Comparison of ENCODE assay signal across 16 cellular contexts in genomic region chr22:26139320-26139719, GRCh38. TPM values are rescaled to one million over a fixed set of nuclear protein-coding genes. Genes with fewer than 3 reads are reported as not detected.
DNase-seq lines count a peak whose midpoint lies in the region; ATAC-seq and TF ChIP-seq lines count a peak whose summit lies in the region.
"Had no signal": no experiment of that assay in that cellular context is flagged by ENCODE, and none has a peak within 500 bp of the region (broad histone marks: within the 10 kb centered on the region; RNA-seq: fewer than 3 reads in every experiment).

No MANE protein-coding gene starts in this region.

- no peak overlapping the region for H3K4me3 ChIP-seq in mammary epithelial cell (replicated peaks in 1 of 3; ENCODE audit: insufficient read depth in 1 of 3, low read depth in 2 of 3, low read length in 3 of 3)
- H3K4me3 ChIP-seq: gastroesophageal sphincter, psoas muscle had no signal

- BruUV-seq in mammary epithelial cell (replicated peaks; lab: Mats Ljungman, UMichigan) = no TSS peak

- no peak overlapping the region for H3K27ac ChIP-seq in mammary epithelial cell (ENCODE audit: insufficient read depth, low read depth, low read length)
- H3K27ac ChIP-seq: gastroesophageal sphincter, psoas muscle had no signal

- 7% methylated on average over 3 of the region's 4 CpGs for WGBS in mammary epithelial cell (ENCODE audit: low coverage, missing lambda C conversion rate)

- CTCF ChIA-PET in mammary epithelial cell (lab: Charles Lee; ENCODE audit: low non-redundant PET) = no interaction called here

- no peak overlapping the region for H2AFZ ChIP-seq in mammary epithelial cell (ENCODE audit: low read depth, low read length)

- in situ Hi-C loops in mammary epithelial cell (cut with MboI; ENCODE audit: low sequenced_read_pairs in 2 of 2) = no loop called here

- no peak overlapping the region for H3K4me2 ChIP-seq in mammary epithelial cell (ENCODE audit: insufficient read depth, low read depth, low read length)

- intact Hi-C loops in mammary epithelial cell (cut with micrococcal nuclease) = no loop called here

- no peak overlapping the region for H3K9ac ChIP-seq in mammary epithelial cell (ENCODE audit: insufficient read depth, low read length)

- ATAC-seq in HG02588 (IDR thresholded peaks at IDR 0.05; ENCODE audit: unreplicated experiment) = no peak
- no peak for ATAC-seq in stimulated activated naive CD8-positive, alpha-beta T cell treated with anti-CD3 and anti-CD28 coated beads, Interleukin-15, Interleukin-2, amounts not matched to agents 100 U/mL and 50 U/mL, for 24 hours
- ATAC-seq: activated naive CD4-positive, alpha-beta T cell treated with anti-CD3 and anti-CD28 coated beads, Interleukin-2, amount 50 U/mL, for 72 hours; gastroesophageal sphincter; psoas muscle had no signal

- no peaks in the 10 kb centered on the region for H3K27me3 ChIP-seq in mammary epithelial cell (ENCODE audit: insufficient read depth, low read length)

- H3K9me3 ChIP-seq in mammary epithelial cell (replicated peaks; ENCODE audit: insufficient read depth, low read length) = peaks cover 16% of the 10 kb centered on the region
- H3K9me3 ChIP-seq: gastroesophageal sphincter, psoas muscle had no signal

- dilution Hi-C loops in mammary epithelial cell (cut with HindIII; ENCODE audit: low sequenced_read_pairs) = no loop called here

- TF ChIP-seq CTCF in mammary epithelial cell (conservative IDR thresholded peaks at IDR 0.05 in 1 of 2, IDR thresholded peaks at IDR 0.05 in 1 of 2; ENCODE audit: extremely low read depth in 1 of 2, insufficient read depth in 1 of 2, low read depth in 1 of 2, low read length in 2 of 2) = no peak

- no peaks in the 10 kb centered on the region for H4K20me1 ChIP-seq in mammary epithelial cell (ENCODE audit: insufficient read depth, low read length)

- H3K36me3 ChIP-seq in mammary epithelial cell (ENCODE audit: insufficient read depth, low read length) = no peaks in the 10 kb centered on the region
- H3K36me3 ChIP-seq: gastroesophageal sphincter had no signal

- peak; percentile 75 for DNase-seq in Daoy (ENCODE audit: low read depth)
- DNase-seq in NCI-H2029 (lab: John Stamatoyannopoulos, UW) = peak; percentile 74
- peak; percentile 1 for DNase-seq in mammary epithelial cell
- peak; percentile 56 for DNase-seq in pons (ENCODE audit: low spot score)
- no peak for DNase-seq in stimulated activated naive CD8-positive, alpha-beta T cell treated with anti-CD3 and anti-CD28 coated beads, Interleukin-15, Interleukin-2, amounts not matched to agents 100 U/mL and 50 U/mL, for 24 hours
- no peak for DNase-seq in stimulated activated naive CD4-positive, alpha-beta T cell treated with Interleukin-2 at 50 U/mL for 16 hours (lab: John Stamatoyannopoulos, UW)
- DNase-seq: activated CD4-positive, alpha-beta T cell treated with anti-CD3 and anti-CD28 coated beads for 1 hour; central memory CD4-positive, alpha-beta T cell; immature natural killer cell; Kasumi-1; NCI-H2171 treated with DMSO at 0.1 percent for 48 hours; OCI-M1; psoas muscle had no signal

- H3K4me1 ChIP-seq in mammary epithelial cell (ENCODE audit: insufficient read depth, low read length) = no peaks in the 10 kb centered on the region
- H3K4me1 ChIP-seq: gastroesophageal sphincter, psoas muscle had no signal

- H3K79me2 ChIP-seq in mammary epithelial cell (ENCODE audit: insufficient read depth, low read length) = no peaks in the 10 kb centered on the region

RNA-seq across cellular contexts. Expression of gene SEZ6L, which starts 29.9 kb away (rescaled TPM):
- total RNA-seq in Daoy (2014; rRNA removed; shearing (Covaris generic)) = not detected in 2 replicates
- not detected for total RNA-seq in mammary epithelial cell
- not detected for polyA plus RNA-seq in mammary epithelial cell
- not detected for polyA minus RNA-seq in mammary epithelial cell

Comparison
In these comparisons a context has a peak if more than half of its experiments do, and no peak if none do; other contexts are left out.
1. DNase-seq: peak in Daoy (single experiment), NCI-H2029 (single experiment), mammary epithelial cell (single experiment) and pons (single experiment); none in stimulated activated naive CD8-positive, alpha-beta T cell treated with anti-CD3 and anti-CD28 coated beads, Interleukin-15, Interleukin-2, amounts not matched to agents 100 U/mL and 50 U/mL, for 24 hours (single experiment) and stimulated activated naive CD4-positive, alpha-beta T cell treated with Interleukin-2 at 50 U/mL for 16 hours (single experiment).